Comparison of ENCODE assay signal across 8 cellular contexts in the genomic region with DNA sequence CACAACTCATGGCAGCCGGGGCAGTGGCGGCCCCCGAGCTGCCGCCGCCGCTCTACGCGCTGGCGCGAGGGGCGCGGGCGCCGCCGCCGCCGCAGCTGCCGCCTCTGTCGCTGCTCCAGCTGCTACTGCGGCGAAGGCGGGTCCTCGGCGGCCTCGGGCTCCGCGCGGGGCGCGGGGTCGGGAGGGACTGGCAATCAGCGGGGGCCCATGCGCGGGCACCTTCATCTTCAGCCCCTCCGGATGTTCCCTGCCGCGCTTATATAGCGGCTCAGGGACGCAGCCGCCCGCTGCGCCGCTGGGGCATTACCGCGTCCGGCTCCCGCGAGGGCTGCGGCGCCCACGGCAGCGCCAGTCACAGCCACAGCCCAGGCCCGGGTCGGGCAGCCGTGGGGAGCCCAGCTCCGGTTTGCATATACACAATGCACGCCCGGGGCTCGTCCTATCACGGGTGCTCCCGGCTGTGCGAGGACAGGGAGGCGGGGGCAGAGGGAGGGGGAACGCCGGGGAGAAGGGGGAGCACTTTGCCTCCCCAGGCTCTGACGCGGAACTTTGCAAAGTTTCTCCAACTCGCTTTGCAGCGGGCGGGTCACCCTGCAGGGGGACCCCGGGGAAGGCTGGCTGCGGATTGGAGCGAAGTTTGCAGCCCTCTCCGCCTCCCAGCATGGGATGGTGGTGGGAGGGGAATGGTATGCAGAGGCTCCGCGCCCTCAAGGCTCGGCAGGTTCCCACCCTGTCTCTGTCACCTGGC. TPM values are rescaled to one million over a fixed set of nuclear protein-coding genes. Genes with fewer than 3 reads are reported as not detected.
DNase-seq lines count a peak whose midpoint lies in the region; ATAC-seq, FAIRE-seq and TF ChIP-seq lines count a peak whose summit lies in the region.

A gene with protein sequence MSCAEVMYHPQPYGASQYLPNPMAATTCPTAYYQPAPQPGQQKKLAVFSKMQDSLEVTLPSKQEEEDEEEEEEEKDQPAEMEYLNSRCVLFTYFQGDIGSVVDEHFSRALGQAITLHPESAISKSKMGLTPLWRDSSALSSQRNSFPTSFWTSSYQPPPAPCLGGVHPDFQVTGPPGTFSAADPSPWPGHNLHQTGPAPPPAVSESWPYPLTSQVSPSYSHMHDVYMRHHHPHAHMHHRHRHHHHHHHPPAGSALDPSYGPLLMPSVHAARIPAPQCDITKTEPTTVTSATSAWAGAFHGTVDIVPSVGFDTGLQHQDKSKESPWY (minus strand): TSS at position 416 of the 748 bp plus-strand sequence. CDS start 406 bp downstream, at position 10.

- peak; percentile 35 for TF ChIP-seq POLR2A in A549 (IDR thresholded peaks at IDR 0.05; ENCODE audit: low read length)

- H3K36me3 Mint-ChIP-seq in CD4-positive, alpha-beta T cell (ENCODE audit: low read depth) = no peaks in the 10 kb centered on the region

- H3K4me2 ChIP-seq in A549 (peak within 1 kb of the TSS; percentile 85), mammary epithelial cell (ENCODE audit: insufficient read depth, low read depth, low read length) (peak within 1 kb of the TSS; percentile 93), keratinocyte (ENCODE audit: control insufficient read depth, extremely low read depth, insufficient read depth, low read depth, low read length) (peak within 1 kb of the TSS; percentile 82)

- H3K36me3 ChIP-seq in mammary epithelial cell (ENCODE audit: insufficient read depth, low read length) (no peaks in the 10 kb centered on the region), keratinocyte (ENCODE audit: control insufficient read depth in 2 of 2, extremely low read depth in 1 of 2, insufficient read depth in 2 of 2, low read length in 2 of 2) (no peaks in the 10 kb centered on the region)

- H3K4me1 Mint-ChIP-seq in CD4-positive, alpha-beta T cell (ENCODE audit: low read depth) = peaks cover 5% of the 10 kb centered on the region

- no peaks in the 10 kb centered on the region for H3K9me1 ChIP-seq in keratinocyte (ENCODE audit: control insufficient read depth, extremely low read depth, insufficient read depth, low read length)

- H3K27me3 ChIP-seq in mammary epithelial cell (ENCODE audit: insufficient read depth, low read length) (no peaks in the 10 kb centered on the region), keratinocyte (ENCODE audit: control insufficient read depth, extremely low read depth, insufficient read depth, low read length) (peaks cover 11% of the 10 kb centered on the region)
- H3K27me3 ChIP-seq in CD4-positive, alpha-beta T cell (ENCODE audit: control insufficient read depth, insufficient read depth, low read length) = peaks cover 22% of the 10 kb centered on the region

- no peak for TF ChIP-seq EP300 in A549 (IDR thresholded peaks at IDR 0.05)

- H3K79me2 ChIP-seq in mammary epithelial cell (ENCODE audit: insufficient read depth, low read length) = peaks cover 14% of the 10 kb centered on the region
- no peaks in the 10 kb centered on the region for H3K79me2 ChIP-seq in keratinocyte (ENCODE audit: control insufficient read depth, insufficient read depth, low read length)

- ATAC-seq in A549 = peak; percentile 79 to 86
- ATAC-seq in GM18909 (IDR thresholded peaks at IDR 0.05; ENCODE audit: poor library complexity, unreplicated experiment) = peak; percentile 66
- ATAC-seq in CD4-positive, alpha-beta T cell (ENCODE audit: poor library complexity) = no peak
- ATAC-seq in HG03378 (IDR thresholded peaks at IDR 0.05; ENCODE audit: unreplicated experiment) = no peak

- TF ChIP-seq RAD21 in A549 (conservative IDR thresholded peaks at IDR 0.05 in 1 of 2, IDR thresholded peaks at IDR 0.05 in 1 of 2) = no peak

- H3K27ac Mint-ChIP-seq in CD4-positive, alpha-beta T cell = no peak within 1 kb of the TSS

- intact Hi-C loops in mammary epithelial cell (cut with micrococcal nuclease) = loop anchor here (1.0 to 5.0 kb wide), 3 partner anchors 18 to 204 kb away; no protein-coding TSS in a partner anchor
- intact Hi-C loops in CD4-positive, alpha-beta T cell (cut with DNase I, micrococcal nuclease) = no loop called here

- no TSS peak for BruUV-seq in mammary epithelial cell (replicated peaks; lab: Mats Ljungman, UMichigan)

- no peaks in the 10 kb centered on the region for H3K9me3 Mint-ChIP-seq in CD4-positive, alpha-beta T cell

- DNase-seq in A549 (ENCODE audit: low read depth in 1 of 2, low spot score in 1 of 2) (peak; percentile 64 to 86), NCI-H146 (lab: John Stamatoyannopoulos, UW) (peak; percentile 80), mammary epithelial cell (peak; percentile 86), keratinocyte (ENCODE audit: low read depth, low spot score) (no peak), smooth muscle cell of the brain vasculature (ENCODE audit: low read depth, low spot score) (peak; percentile 74)
- DNase-seq in CD4-positive, alpha-beta T cell = no peak

- H4K20me1 ChIP-seq in mammary epithelial cell (ENCODE audit: insufficient read depth, low read length) (no peaks in the 10 kb centered on the region), keratinocyte (ENCODE audit: control insufficient read depth, extremely low read depth, insufficient read depth, low read length) (no peaks in the 10 kb centered on the region)

- no peak; the same call in 2 of the 3 replicates for TF ChIP-seq CTCF in A549 (IDR thresholded peaks at IDR 0.05)
- TF ChIP-seq CTCF in mammary epithelial cell (conservative IDR thresholded peaks at IDR 0.05 in 1 of 2, IDR thresholded peaks at IDR 0.05 in 1 of 2; ENCODE audit: extremely low read depth in 1 of 2, insufficient read depth in 1 of 2, low read depth in 1 of 2, low read length in 2 of 2) = peak in 1 of 2 donors; percentile 25
- TF ChIP-seq CTCF in keratinocyte (optimal IDR thresholded peaks at IDR 0.05 in 1 of 3, IDR thresholded peaks at IDR 0.05 in 1 of 3, conservative IDR thresholded peaks at IDR 0.05 in 1 of 3; ENCODE audit: extremely low read depth in 1 of 3, insufficient read depth in 2 of 3, low read length in 3 of 3) = peak in 1 of 3 experiments; percentile 24
- TF ChIP-seq CTCF in CD4-positive, alpha-beta T cell (IDR thresholded peaks at IDR 0.05) = no peak

- H3K9ac ChIP-seq in mammary epithelial cell (ENCODE audit: insufficient read depth, low read length) (peak within 1 kb of the TSS; percentile 97), keratinocyte (ENCODE audit: control insufficient read depth, extremely low read depth, insufficient read depth, low read length) (peak within 1 kb of the TSS; percentile 64)

- CTCF ChIA-PET in A549 (lab: Yijun Ruan, JAX) = interaction anchor here (0.6 to 2.0 kb wide), 7 partner anchors 8 to 92 kb away, joined by 3 to 6 read pairs (median 4); no protein-coding TSS in a partner anchor
- CTCF ChIA-PET in mammary epithelial cell (lab: Charles Lee; ENCODE audit: low non-redundant PET) = interaction anchor here (0.6 kb wide), 1 partner anchor 92 kb away, joined by 4 read pairs; no protein-coding TSS in a partner anchor
- CTCF ChIA-PET in CD4-positive, alpha-beta T cell (lab: Charles Lee) = interaction anchor here (0.6 kb wide), 1 partner anchor 11 kb away, joined by 3 read pairs; no protein-coding TSS in a partner anchor

- dilution Hi-C loops in mammary epithelial cell (cut with HindIII; ENCODE audit: low sequenced_read_pairs) = no loop called here
- dilution Hi-C loops in keratinocyte (cut with MboI; ENCODE audit: extremely low pct_ligation_motif_present, low sequenced_read_pairs) = no loop called here

- no peaks in the 10 kb centered on the region for H3K9me3 ChIP-seq in A549
- no peaks in the 10 kb centered on the region for H3K9me3 ChIP-seq in mammary epithelial cell (replicated peaks; ENCODE audit: insufficient read depth, low read length)
- no peaks in the 10 kb centered on the region for H3K9me3 ChIP-seq in keratinocyte (ENCODE audit: control insufficient read depth, low read depth, low read length)
- no peaks in the 10 kb centered on the region for H3K9me3 ChIP-seq in CD4-positive, alpha-beta T cell (ENCODE audit: control insufficient read depth, low read length)

- no peak within 1 kb of the TSS for H3K4me3 Mint-ChIP-seq in CD4-positive, alpha-beta T cell

- POLR2A ChIA-PET in A549 (lab: Yijun Ruan, JAX) = interaction anchor here (0.7 to 1.6 kb wide), 3 partner anchors 10 to 24 kb away, joined by 3 to 5 read pairs (median 4); no protein-coding TSS in a partner anchor
- POLR2A ChIA-PET in CD4-positive, alpha-beta T cell (lab: Charles Lee) = no interaction called here

- 3% methylated on average over 10 of the region's 77 CpGs for WGBS in A549 (ENCODE audit: missing lambda C conversion rate)
- WGBS in mammary epithelial cell (ENCODE audit: low coverage, missing lambda C conversion rate) = 0% methylated on average over 10 of the region's 77 CpGs

- in situ Hi-C loops in mammary epithelial cell (cut with MboI; ENCODE audit: low sequenced_read_pairs in 2 of 2) = no loop called here

- H3K27ac ChIP-seq in A549 (peak within 1 kb of the TSS; percentile 83 to 93), mammary epithelial cell (ENCODE audit: insufficient read depth, low read depth, low read length) (peak within 1 kb of the TSS; percentile 91), keratinocyte (ENCODE audit: control insufficient read depth, insufficient read depth, low read length) (peak within 1 kb of the TSS; percentile 11)
- no peak within 1 kb of the TSS for H3K27ac ChIP-seq in CD4-positive, alpha-beta T cell (ENCODE audit: low read depth, low read length)

- FAIRE-seq in A549 (lab: Jason Lieb, UNC) (no peak), keratinocyte (lab: Jason Lieb, UNC) (no peak)

- H3K4me1 ChIP-seq in A549 (peaks cover 80% of the 10 kb centered on the region), mammary epithelial cell (ENCODE audit: insufficient read depth, low read length) (peaks cover 35% of the 10 kb centered on the region), keratinocyte (ENCODE audit: control insufficient read depth, extremely low read depth, insufficient read depth, low read length) (peaks cover 6% of the 10 kb centered on the region)

- peak within 1 kb of the TSS; percentile 93 for H2AFZ ChIP-seq in mammary epithelial cell (ENCODE audit: low read depth, low read length)
- H2AFZ ChIP-seq in keratinocyte (ENCODE audit: control insufficient read depth, low read length) = peak within 1 kb of the TSS; percentile 93

- H3K4me3 ChIP-seq in A549 (peak within 1 kb of the TSS; percentile 84), mammary epithelial cell (replicated peaks in 1 of 3; ENCODE audit: insufficient read depth in 1 of 3, low read depth in 2 of 3, low read length in 3 of 3) (peak within 1 kb of the TSS; percentile 69 to 87 (median 76)), keratinocyte (ENCODE audit: control insufficient read depth in 2 of 3, extremely low read depth in 1 of 3, insufficient read depth in 2 of 3, low read depth in 1 of 3, low read length in 3 of 3) (peak within 1 kb of the TSS; percentile 58 to 71 (median 63))

- peaks cover 44% of the 10 kb centered on the region for H3K27me3 Mint-ChIP-seq in CD4-positive, alpha-beta T cell

RNA-seq across cellular contexts. Expression of the gene that starts here (rescaled TPM):
- 12.9 and 13.0 TPM in 2 replicates for polyA plus RNA-seq in A549 (2011; rRNA removed)
- polyA plus RNA-seq in A549 (2012; cell fraction: cytosol; rRNA removed) = 7.3 and 9.5 TPM in 2 replicates
- polyA plus RNA-seq in A549 (2012; cell fraction: nucleus; rRNA removed) = 9.5 and 12.0 TPM in 2 replicates
- 3.3 to 4.9 TPM (median 4.3 TPM) in 3 replicates for polyA plus RNA-seq in A549 (2017; fragmentation: RNase III; extraction: RNeasy Plus Mini Kit Qiagen cat#74134 plus additional on column Dnase treatment)
- 41.0 and 47.4 TPM in 2 replicates for polyA minus RNA-seq in A549 (2011; rRNA and poly(A)+ RNA removed)
- total RNA-seq in mammary epithelial cell = 10 to 100 TPM; 27.9 to 33.2 TPM
- 11.1 TPM for polyA plus RNA-seq in mammary epithelial cell
- polyA minus RNA-seq in mammary epithelial cell = 11.8 TPM
- 2.4 to 6.7 TPM (median 2.6 TPM) in 3 replicates for polyA plus RNA-seq in keratinocyte
- polyA plus RNA-seq in keratinocyte (2011; ENCODE audit: low read depth) = 3.9 TPM
- 2.7 and 3.3 TPM in 2 replicates for polyA plus RNA-seq in keratinocyte (2011; cell fraction: cytosol; rRNA removed)
- polyA plus RNA-seq in keratinocyte (2011; cell fraction: nucleus; rRNA removed) = 4.2 and 5.6 TPM in 2 replicates
- polyA plus RNA-seq in keratinocyte (2012; ENCODE audit: low replicate concordance) = 1.8 and 6.5 TPM in 2 replicates
- 15.5 to 31.3 TPM (median 23.4 TPM) in 3 replicates for polyA minus RNA-seq in keratinocyte
- polyA minus RNA-seq in keratinocyte (2011; cell fraction: cytosol; rRNA and poly(A)+ RNA removed) = 6.5 TPM
- polyA minus RNA-seq in keratinocyte (2011; cell fraction: nucleus; rRNA and poly(A)+ RNA removed) = 3.5 and 5.8 TPM in 2 replicates
- not detected for total RNA-seq in CD4-positive, alpha-beta T cell

Comparison
In these comparisons a context has a peak if more than half of its experiments do, and no peak if none do; other contexts are left out.
1. RNA of the gene that starts here (total RNA-seq): 27.9 to 33.2 TPM in mammary epithelial cell; not detected in CD4-positive, alpha-beta T cell; every median in the first group is over 10 times any median in the second.
2. ATAC-seq: peak in A549 (2 of 2) and GM18909 (single experiment); none in CD4-positive, alpha-beta T cell (single experiment) and HG03378 (single experiment).
3. DNase-seq: peak in A549 (2 of 2), NCI-H146 (single experiment), mammary epithelial cell (single experiment) and smooth muscle cell of the brain vasculature (single experiment); none in keratinocyte (single experiment) and CD4-positive, alpha-beta T cell (0 of 10).
4. Peak in every context shown above with its lines, with median percentiles within 50 percentile points of each other: H3K4me2 ChIP-seq and H3K4me3 ChIP-seq.